In the genomic region with DNA sequence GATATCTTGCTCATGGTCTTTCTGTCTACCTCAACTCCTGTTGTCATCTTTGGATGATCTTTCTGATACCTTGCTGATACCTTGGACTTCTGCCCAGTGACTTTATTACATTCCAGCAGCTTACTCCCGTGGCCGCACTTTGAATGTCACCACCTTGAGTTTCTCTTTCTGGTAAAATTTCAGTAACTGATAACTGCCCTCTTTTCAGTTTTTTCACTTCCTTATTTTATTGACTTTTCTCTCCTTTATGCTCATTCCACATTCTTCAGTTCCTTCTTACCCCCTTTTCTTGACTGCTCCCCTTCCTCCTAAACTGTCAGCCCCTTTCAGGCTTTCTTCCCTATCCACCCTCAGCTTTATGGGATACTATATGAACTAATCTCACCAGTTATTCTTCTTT, we compare ENCODE assay signal across 17 cellular contexts. TPM values are rescaled to one million over a fixed set of nuclear protein-coding genes. Genes with fewer than 3 reads are reported as not detected.
A peak's percentile ranks its signal among the peaks of the same experiment; 100 is the strongest.
DNase-seq lines count a peak whose midpoint lies in the region; ATAC-seq and TF ChIP-seq lines count a peak whose summit lies in the region.
"Had no signal": no experiment of that assay in that cellular context is flagged by ENCODE, and none has a peak within 500 bp of the region (broad histone marks: within the 10 kb centered on the region; RNA-seq: fewer than 3 reads in every experiment).

No MANE protein-coding gene starts in this region.

- no peak for TF ChIP-seq CTCF in activated CD8-positive, alpha-beta T cell treated with anti-CD3 and anti-CD28 coated beads for 36 hours (IDR thresholded peaks at IDR 0.05)
- no peak for TF ChIP-seq CTCF in CD8-positive, alpha-beta T cell (IDR thresholded peaks at IDR 0.05)
- no peak for TF ChIP-seq CTCF in mucosa of descending colon (IDR thresholded peaks at IDR 0.05)

- CTCF ChIA-PET in activated CD8-positive, alpha-beta T cell treated with anti-CD3 and anti-CD28 coated beads for 36 hours (lab: Charles Lee), result no interaction called here
- CTCF ChIA-PET in CD8-positive, alpha-beta T cell (lab: Charles Lee), result no interaction called here

- H3K9me3 ChIP-seq in CD8-positive, alpha-beta T cell (ENCODE audit: low read length), result no peaks in the 10 kb centered on the region
- H3K9me3 ChIP-seq in mucosa of descending colon, result no peaks in the 10 kb centered on the region
- H3K9me3 ChIP-seq: right atrium auricular region had no signal

- no peaks in the 10 kb centered on the region for H3K9me3 Mint-ChIP-seq in activated CD8-positive, alpha-beta T cell treated with anti-CD3 and anti-CD28 coated beads for 36 hours
- no peaks in the 10 kb centered on the region for H3K9me3 Mint-ChIP-seq in CD8-positive, alpha-beta T cell
- H3K9me3 Mint-ChIP-seq: activated T-cell treated with anti-CD3 and anti-CD28 coated beads, Interleukin-2, amount 50 U/mL, for 4 hours; brain; natural killer cell had no signal

- no peaks in the 10 kb centered on the region for H3K27me3 Mint-ChIP-seq in activated CD8-positive, alpha-beta T cell treated with anti-CD3 and anti-CD28 coated beads for 36 hours
- H3K27me3 Mint-ChIP-seq in CD8-positive, alpha-beta T cell (ENCODE audit: low read depth), result no peaks in the 10 kb centered on the region
- H3K27me3 Mint-ChIP-seq: brain had no signal

- POLR2A ChIA-PET in activated CD8-positive, alpha-beta T cell treated with anti-CD3 and anti-CD28 coated beads for 36 hours (lab: Charles Lee), result no interaction called here
- POLR2A ChIA-PET in CD8-positive, alpha-beta T cell (lab: Charles Lee), result no interaction called here

- H3K27me3 ChIP-seq in CD8-positive, alpha-beta T cell (ENCODE audit: insufficient read depth, low read length), result no peaks in the 10 kb centered on the region
- H3K27me3 ChIP-seq: right atrium auricular region had no signal

- H3K27ac ChIP-seq in CD8-positive, alpha-beta T cell (ENCODE audit: low read depth, low read length), result no peak overlapping the region
- H3K27ac ChIP-seq: right atrium auricular region, SK-N-MC, WERI-Rb-1 had no signal

- intact Hi-C loops in activated CD8-positive, alpha-beta T cell treated with anti-CD3 and anti-CD28 coated beads for 36 hours (cut with micrococcal nuclease), result no loop called here
- intact Hi-C loops in CD8-positive, alpha-beta T cell (cut with DNase I, micrococcal nuclease), result no loop called here
- intact Hi-C loops in mucosa of descending colon (cut with DNase I, micrococcal nuclease), result no loop called here

- DNase-seq in activated CD8-positive, alpha-beta T cell treated with anti-CD3 and anti-CD28 coated beads for 36 hours, result no peak
- no peak for DNase-seq in NCI-H1048 (lab: John Stamatoyannopoulos, UW)
- no peak for DNase-seq in CD8-positive, alpha-beta T cell
- DNase-seq in mucosa of descending colon, result no peak
- DNase-seq: activated T-cell treated with anti-CD3 and anti-CD28 coated beads, Interleukin-2, amount 50 U/mL, for 4 hours; IMR-90; natural killer cell; NCI-H1694 treated with DMSO at 0.1 percent for 48 hours; NCI-H82; WERI-Rb-1 had no signal

- H3K4me3 Mint-ChIP-seq in activated CD8-positive, alpha-beta T cell treated with anti-CD3 and anti-CD28 coated beads for 36 hours, result no peak overlapping the region
- no peak overlapping the region for H3K4me3 Mint-ChIP-seq in CD8-positive, alpha-beta T cell
- H3K4me3 Mint-ChIP-seq: activated T-cell treated with anti-CD3 and anti-CD28 coated beads, Interleukin-2, amount 50 U/mL, for 4 hours; brain; natural killer cell had no signal

- H3K36me3 Mint-ChIP-seq in activated CD8-positive, alpha-beta T cell treated with anti-CD3 and anti-CD28 coated beads for 36 hours (ENCODE audit: low read depth), result peaks cover 44% of the 10 kb centered on the region
- peaks cover 67% of the 10 kb centered on the region for H3K36me3 Mint-ChIP-seq in CD8-positive, alpha-beta T cell

- H3K4me1 ChIP-seq in CD8-positive, alpha-beta T cell (ENCODE audit: insufficient read depth, low read length), result no peaks in the 10 kb centered on the region
- H3K4me1 ChIP-seq in mucosa of descending colon (ENCODE audit: low read depth), result no peaks in the 10 kb centered on the region
- H3K4me1 ChIP-seq: right atrium auricular region had no signal

- H3K36me3 ChIP-seq in CD8-positive, alpha-beta T cell (ENCODE audit: insufficient read depth, low read length), result peaks cover 25% of the 10 kb centered on the region
- no peaks in the 10 kb centered on the region for H3K36me3 ChIP-seq in mucosa of descending colon (ENCODE audit: low read depth)

- ATAC-seq in GM18511 (IDR thresholded peaks at IDR 0.05; ENCODE audit: unreplicated experiment), result peak; percentile 67
- ATAC-seq in GM21381 (IDR thresholded peaks at IDR 0.05; ENCODE audit: unreplicated experiment), result peak; percentile 44
- ATAC-seq in HG03066 (IDR thresholded peaks at IDR 0.05; ENCODE audit: low read depth, unreplicated experiment), result peak; percentile 61
- ATAC-seq in activated CD8-positive, alpha-beta T cell treated with anti-CD3 and anti-CD28 coated beads for 36 hours, result no peak
- ATAC-seq in HG03135 (IDR thresholded peaks at IDR 0.05; ENCODE audit: unreplicated experiment), result no peak
- ATAC-seq in CD8-positive, alpha-beta T cell, result no peak
- ATAC-seq in mucosa of descending colon, result no peak
- ATAC-seq: activated T-cell treated with anti-CD3 and anti-CD28 coated beads, Interleukin-2, amount 50 U/mL, for 4 hours; natural killer cell had no signal

- H3K27ac Mint-ChIP-seq in activated CD8-positive, alpha-beta T cell treated with anti-CD3 and anti-CD28 coated beads for 36 hours, result peak overlapping the region; percentile 44
- no peak overlapping the region for H3K27ac Mint-ChIP-seq in CD8-positive, alpha-beta T cell
- H3K27ac Mint-ChIP-seq: brain had no signal

- H3K4me3 ChIP-seq in CD8-positive, alpha-beta T cell (ENCODE audit: low read depth, low read length), result no peak overlapping the region
- H3K4me3 ChIP-seq in mucosa of descending colon, result no peak overlapping the region
- H3K4me3 ChIP-seq: right atrium auricular region, SK-N-MC had no signal

- H3K4me1 Mint-ChIP-seq in activated CD8-positive, alpha-beta T cell treated with anti-CD3 and anti-CD28 coated beads for 36 hours (ENCODE audit: low read depth), result peaks cover 19% of the 10 kb centered on the region
- H3K4me1 Mint-ChIP-seq in CD8-positive, alpha-beta T cell (ENCODE audit: low read depth), result no peaks in the 10 kb centered on the region
- H3K4me1 Mint-ChIP-seq: brain, natural killer cell had no signal

RNA-seq across cellular contexts. Expression of gene FBXO4, which starts 7.0 kb away (rescaled TPM):
- 10 to 100 TPM; 18.5 to 21.0 TPM for total RNA-seq in activated CD8-positive, alpha-beta T cell treated with anti-CD3 and anti-CD28 coated beads for 36 hours
- total RNA-seq in CD8-positive, alpha-beta T cell, result 1 to 10 TPM; 4.4 to 4.7 TPM
- total RNA-seq in mucosa of descending colon, result 10 to 100 TPM in 1 of 3 donors, 1 to 10 TPM in 2; 5.9 to 11.4 (median 9.6) TPM

RNA-seq across cellular contexts. Expression of gene RIMOC1, which starts 14.0 kb away (rescaled TPM):
- 10 to 100 TPM; 19.5 to 19.8 TPM for total RNA-seq in activated CD8-positive, alpha-beta T cell treated with anti-CD3 and anti-CD28 coated beads for 36 hours
- 1 to 10 TPM; 9.0 to 9.2 TPM for total RNA-seq in CD8-positive, alpha-beta T cell
- 10 to 100 TPM; 21.9 to 28.7 (median 27.5) TPM for total RNA-seq in mucosa of descending colon

RNA-seq across cellular contexts. Expression of gene OXCT1, which starts 47.9 kb away (rescaled TPM):
- total RNA-seq in activated CD8-positive, alpha-beta T cell treated with anti-CD3 and anti-CD28 coated beads for 36 hours, result 10 to 100 TPM; 65.0 to 70.5 TPM
- total RNA-seq in CD8-positive, alpha-beta T cell, result 10 to 100 TPM; 16.1 to 19.8 TPM
- total RNA-seq in mucosa of descending colon, result 10 to 100 TPM in 2 of 3 donors, 1 to 10 TPM in 1; 8.9 to 27.0 (median 14.9) TPM

Comparison
In these comparisons a context has a peak if more than half of its experiments do, and no peak if none do; other contexts are left out.
1. ATAC-seq: peak in GM18511 (single experiment), GM21381 (single experiment) and HG03066 (single experiment); none in activated CD8-positive, alpha-beta T cell treated with anti-CD3 and anti-CD28 coated beads for 36 hours (single experiment), HG03135 (single experiment), CD8-positive, alpha-beta T cell (single experiment) and mucosa of descending colon (single experiment).